11 cellular contexts compared by ENCODE assay signal in the genomic region with DNA sequence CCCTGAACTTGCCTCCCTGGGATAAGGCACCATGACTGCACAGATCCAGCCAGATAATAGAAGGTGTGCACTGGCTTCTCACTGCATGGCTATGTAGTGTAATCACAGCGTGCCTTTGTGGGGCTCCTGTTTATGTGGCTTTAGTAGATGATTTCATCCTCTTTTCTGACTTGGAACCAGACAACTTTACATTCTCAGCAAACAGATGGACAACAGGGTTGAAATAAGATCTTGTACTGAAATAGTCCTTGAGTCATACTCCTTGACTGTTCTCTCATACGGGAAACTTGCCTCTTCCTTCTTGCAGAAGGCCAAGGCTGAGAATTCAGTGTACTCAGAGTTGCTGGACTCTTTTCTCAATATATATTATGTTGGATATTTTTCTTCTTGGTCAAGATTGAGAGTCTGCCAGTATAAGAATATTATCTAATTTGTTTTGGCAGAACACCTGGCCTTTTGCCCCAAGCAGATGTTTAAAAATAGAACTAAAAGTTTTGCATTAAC. TPM values are rescaled to one million over a fixed set of nuclear protein-coding genes. Genes with fewer than 3 reads are reported as not detected.
DNase-seq lines count a peak whose midpoint lies in the region; ATAC-seq and TF ChIP-seq lines count a peak whose summit lies in the region.
"Had no signal": no experiment of that assay in that cellular context is flagged by ENCODE, and none has a peak within 500 bp of the region (broad histone marks: within the 10 kb centered on the region; RNA-seq: fewer than 3 reads in every experiment).

No MANE protein-coding gene starts in this region.

- H3K27me3 Mint-ChIP-seq in Calu3 (ENCODE audit: unreplicated experiment), result no peaks in the 10 kb centered on the region
- peaks cover 4 to 8% (median 5%) of the 10 kb centered on the region in 3 donors for H3K27me3 Mint-ChIP-seq in immature natural killer cell (ENCODE audit: low read depth in 3 of 3)

- 7 to 17% methylated on average over 2 of the region's 2 CpGs for WGBS in body of pancreas, 2 donors
- 26 to 27% methylated on average over 2 of the region's 2 CpGs for WGBS in thyroid gland, 2 donors

- CTCF ChIA-PET in Calu3 (lab: Charles Lee), result interaction anchor here (0.6 kb wide), 1 partner anchor 101 kb away, joined by 3 read pairs; no protein-coding TSS in a partner anchor

- BruUV-seq in Calu3 (replicated peaks; lab: Mats Ljungman, UMichigan), result no TSS peak

- intact Hi-C loops in body of pancreas (cut with DNase I), result no loop called here
- intact Hi-C loops in thyroid gland (cut with DNase I), result no loop called here
- intact Hi-C loops in Calu3 (cut with micrococcal nuclease; ENCODE audit: unreplicated experiment), result no loop called here

- H3K36me3 Mint-ChIP-seq in Calu3 (ENCODE audit: insufficient read depth, unreplicated experiment), result no peaks in the 10 kb centered on the region
- H3K36me3 Mint-ChIP-seq in immature natural killer cell, result no peaks in the 10 kb centered on the region

- H3K9me3 ChIP-seq in body of pancreas (no peaks in the 10 kb centered on the region), thyroid gland (no peaks in the 10 kb centered on the region)

- H3K4me1 ChIP-seq in body of pancreas (peaks cover 27% of the 10 kb centered on the region), thyroid gland (peaks cover 29 to 31% of the 10 kb centered on the region in 2 donors)

- H3K36me3 ChIP-seq in body of pancreas (replicated peaks in 1 of 2; ENCODE audit: insufficient read depth in 1 of 2, low read depth in 2 of 2) (no peaks in the 10 kb centered on the region), kidney epithelial cell (ENCODE audit: control insufficient read depth, insufficient read depth, low read length) (no peaks in the 10 kb centered on the region), thyroid gland (no peaks in the 10 kb centered on the region)

- ATAC-seq in body of pancreas (peak; percentile 82), HG02571 (IDR thresholded peaks at IDR 0.05; ENCODE audit: unreplicated experiment) (no peak)

- DNase-seq in DMS 273 (lab: John Stamatoyannopoulos, UW; ENCODE audit: unreplicated experiment) (peak; percentile 43), DMS 273 treated with DMSO at 0.1 percent for 48 hours (lab: John Stamatoyannopoulos, UW) (no peak), body of pancreas (peak; percentile 25 to 58 (median 54)), kidney epithelial cell (ENCODE audit: low read depth) (peak; percentile 56), thyroid gland (no peak), Calu3 (no peak), immature natural killer cell (no peak)
- DNase-seq: amygdala; glutamatergic neuron; stimulated activated CD4-positive, alpha-beta T cell treated with anti-CD3 and anti-CD28 coated beads, Interleukin-1b, Interleukin-23, amount 100 ng/mL, for 48 hours had no signal

- H3K4me1 Mint-ChIP-seq in Calu3 (ENCODE audit: low read depth, unreplicated experiment), result no peaks in the 10 kb centered on the region
- H3K4me1 Mint-ChIP-seq in immature natural killer cell, result no peaks in the 10 kb centered on the region

- TF ChIP-seq CTCF in body of pancreas (IDR thresholded peaks at IDR 0.05) (no peak), kidney epithelial cell (IDR thresholded peaks at IDR 0.05; ENCODE audit: insufficient read depth, low read length, poor library complexity, severe bottlenecking) (no peak), thyroid gland (IDR thresholded peaks at IDR 0.05) (no peak), Calu3 (IDR thresholded peaks at IDR 0.05; ENCODE audit: unreplicated experiment) (no peak)

- H3K4me3 Mint-ChIP-seq in Calu3 (ENCODE audit: low read depth, unreplicated experiment) (no peak overlapping the region), immature natural killer cell (no peak overlapping the region)

- H3K27ac Mint-ChIP-seq in Calu3 (ENCODE audit: unreplicated experiment), result no peak overlapping the region
- H3K27ac Mint-ChIP-seq in immature natural killer cell, result no peak overlapping the region

- no peaks in the 10 kb centered on the region for H3K9me3 Mint-ChIP-seq in Calu3 (ENCODE audit: low read depth, unreplicated experiment)
- peaks cover 2 to 7% (median 3%) of the 10 kb centered on the region in 6 donors for H3K9me3 Mint-ChIP-seq in immature natural killer cell

- H3K27me3 ChIP-seq in body of pancreas (no peaks in the 10 kb centered on the region), kidney epithelial cell (ENCODE audit: control insufficient read depth, insufficient read depth, low read length) (no peaks in the 10 kb centered on the region), thyroid gland (no peaks in the 10 kb centered on the region)

- peak overlapping the region in 3 of 4 donors; percentile 35 to 70 (median 68) for H3K27ac ChIP-seq in body of pancreas
- H3K27ac ChIP-seq in thyroid gland, result peak overlapping the region; percentile 62 to 80 (median 73)

- TF ChIP-seq POLR2A in body of pancreas (IDR thresholded peaks at IDR 0.05) (no peak), thyroid gland (IDR thresholded peaks at IDR 0.05) (no peak)

- H3K4me3 ChIP-seq in body of pancreas (no peak overlapping the region), kidney epithelial cell (ENCODE audit: low read depth, low read length) (no peak overlapping the region), thyroid gland (replicated peaks in 1 of 3) (no peak overlapping the region)

RNA-seq across cellular contexts. Expression of gene RNF144B, which starts 25.0 kb away (rescaled TPM):
- 1 to 10 TPM; 4.0 to 5.4 TPM for total RNA-seq in body of pancreas
- 13.2 and 15.5 TPM in 2 replicates for total RNA-seq in kidney epithelial cell
- total RNA-seq in thyroid gland, result 100 to 1,000 TPM in 2 of 4 donors, 10 to 100 TPM in 2; 67.3 to 143 (median 114) TPM
- total RNA-seq in Calu3 (2022), result 7.4 and 12.1 TPM in 2 replicates
- 1 to 10 TPM in 2 of 3 donors, under 1 TPM in 1; 0.35 to 2.4 (median 1.1) TPM for polyA plus RNA-seq in immature natural killer cell

Comparison
In these comparisons a context has a peak if more than half of its experiments do, and no peak if none do; other contexts are left out.
1. DNase-seq: peak in DMS 273 (single experiment), body of pancreas (4 of 4) and kidney epithelial cell (single experiment); none in DMS 273 treated with DMSO at 0.1 percent for 48 hours (single experiment), thyroid gland (0 of 2), Calu3 (single experiment) and immature natural killer cell (0 of 3).